9 cellular contexts compared by ENCODE assay signal in genomic region chr7:100675581-100676350, GRCh38. TPM values are rescaled to one million over a fixed set of nuclear protein-coding genes. Genes with fewer than 3 reads are reported as not detected.
A peak's percentile ranks its signal among the peaks of the same experiment; 100 is the strongest.
DNase-seq lines count a peak whose midpoint lies in the region; ATAC-seq and TF ChIP-seq lines count a peak whose summit lies in the region.
"Had no signal": no experiment of that assay in that cellular context is flagged by ENCODE, and none has a peak within 500 bp of the region (broad histone marks: within the 10 kb centered on the region; RNA-seq: fewer than 3 reads in every experiment).

No MANE protein-coding gene starts in this region.

- peak overlapping the region; percentile 91; the same call in 1 of the 2 replicates for H3K9ac ChIP-seq in DND-41 (ENCODE audit: low read depth, low read length)
- H3K9ac ChIP-seq in GM23248: peak overlapping the region; percentile 94

- H3K9me2 ChIP-seq in GM23248 (ENCODE audit: insufficient read depth): no peaks in the 10 kb centered on the region

- peak; percentile 83 for DNase-seq in DND-41
- DNase-seq in GM23248: peak; percentile 73
- peak; percentile 21 for DNase-seq in NCI-H2107 treated with DMSO at 0.1 percent for 48 hours (lab: John Stamatoyannopoulos, UW; ENCODE audit: unreplicated experiment)
- peak; percentile 93 for DNase-seq in activated CD4-positive, alpha-beta T cell treated with anti-CD3 and anti-CD28 coated beads, Interleukin-2, amount 50 U/mL, for 1 hour
- peak; percentile 85 to 90 (median 88) for DNase-seq in right lobe of liver
- DNase-seq in stimulated activated CD4-positive, alpha-beta T cell treated with anti-CD3 and anti-CD28 coated beads, Interleukin-4, amount 100 ng/mL, for 1 hour: peak; percentile 70

- peaks cover 54% of the 10 kb centered on the region for H4K20me1 ChIP-seq in DND-41 (ENCODE audit: insufficient read depth, low read length)
- no peaks in the 10 kb centered on the region for H4K20me1 ChIP-seq in GM23248 (ENCODE audit: insufficient read depth)

- H3K4me2 ChIP-seq in DND-41 (ENCODE audit: insufficient read depth, low read length) (peak overlapping the region; percentile 94), GM23248 (ENCODE audit: unreplicated experiment) (peak overlapping the region; percentile 74)

- H3K79me2 ChIP-seq in DND-41 (ENCODE audit: insufficient read depth, low read length): peaks cover 52% of the 10 kb centered on the region
- H3K79me2 ChIP-seq in GM23248 (ENCODE audit: insufficient read depth): peaks cover 37% of the 10 kb centered on the region

- H2AFZ ChIP-seq in DND-41 (ENCODE audit: low read depth, low read length) (no peak overlapping the region; the same call in 1 of the 2 replicates), GM23248 (no peak overlapping the region)

- peaks cover 22% of the 10 kb centered on the region for H3K4me1 ChIP-seq in DND-41 (ENCODE audit: insufficient read depth, low read length)
- H3K4me1 ChIP-seq in GM23248 (ENCODE audit: insufficient read depth): no peaks in the 10 kb centered on the region
- peaks cover 0 to 5% (median 2%) of the 10 kb centered on the region in 4 donors for H3K4me1 ChIP-seq in right lobe of liver

- H3K4me1 Mint-ChIP-seq in dendritic cell treated with granulocyte-macrophage colony-stimulating factor and Interleukin-4, amounts not matched to agents 40 ng/mL and 50 ng/mL, for 4 days (ENCODE audit: low read depth): peaks cover 38% of the 10 kb centered on the region

- H3K9me3 ChIP-seq in DND-41 (ENCODE audit: insufficient read depth, low read length, severe bottlenecking) (no peaks in the 10 kb centered on the region), GM23248 (ENCODE audit: low read depth) (no peaks in the 10 kb centered on the region), right lobe of liver (no peaks in the 10 kb centered on the region)

- H3K4me3 Mint-ChIP-seq in dendritic cell treated with granulocyte-macrophage colony-stimulating factor and Interleukin-4, amounts not matched to agents 40 ng/mL and 50 ng/mL, for 4 days: peak overlapping the region; percentile 72

- peak overlapping the region; percentile 63 for H3K27ac Mint-ChIP-seq in dendritic cell treated with granulocyte-macrophage colony-stimulating factor and Interleukin-4, amounts not matched to agents 40 ng/mL and 50 ng/mL, for 4 days

- intact Hi-C loops in dendritic cell treated with granulocyte-macrophage colony-stimulating factor and Interleukin-4, amounts not matched to agents 40 ng/mL and 50 ng/mL, for 4 days (cut with micrococcal nuclease): loop anchor here (10.0 kb wide), 1 partner anchor 91 kb away; the partner anchor contains the start of genes FBXO24 and LRCH4
- intact Hi-C loops in right lobe of liver (cut with DNase I): loop anchor here in 1 of 2 donors (10.0 kb wide), 1 partner anchor 91 kb away; the partner anchor contains the start of genes FBXO24 and LRCH4

- no peak for TF ChIP-seq CTCF in DND-41 (IDR thresholded peaks at IDR 0.05; ENCODE audit: borderline replicate concordance, extremely low read depth, low read length, poor library complexity, severe bottlenecking)
- TF ChIP-seq CTCF in right lobe of liver (IDR thresholded peaks at IDR 0.05): no peak

- H3K27me3 ChIP-seq in DND-41 (ENCODE audit: insufficient read depth, low read length, poor library complexity): no peaks in the 10 kb centered on the region
- no peaks in the 10 kb centered on the region for H3K27me3 ChIP-seq in GM23248 (replicated peaks; ENCODE audit: insufficient read depth)
- H3K27me3 ChIP-seq in right lobe of liver: no peaks in the 10 kb centered on the region

- no peaks in the 10 kb centered on the region for H3F3A ChIP-seq in GM23248 (ENCODE audit: insufficient read depth)

- peaks cover 67% of the 10 kb centered on the region for H3K36me3 Mint-ChIP-seq in dendritic cell treated with granulocyte-macrophage colony-stimulating factor and Interleukin-4, amounts not matched to agents 40 ng/mL and 50 ng/mL, for 4 days (ENCODE audit: low read depth)

- peaks cover 46% of the 10 kb centered on the region for H3K36me3 ChIP-seq in DND-41 (ENCODE audit: insufficient read depth, low read length)
- peaks cover 4% of the 10 kb centered on the region; the same call in 1 of the 2 replicates for H3K36me3 ChIP-seq in GM23248 (ENCODE audit: low read depth)
- peaks cover 4 to 35% (median 15%) of the 10 kb centered on the region in 4 donors for H3K36me3 ChIP-seq in right lobe of liver

- peak; percentile 40 for TF ChIP-seq POLR2A in right lobe of liver (IDR thresholded peaks at IDR 0.05)

- in situ Hi-C loops in GM23248 (cut with MboI): no loop called here

- 8 to 11% methylated on average over 20 to 51 of the region's 59 CpGs for WGBS in GM23248 (ENCODE audit: low coverage in 1 of 2, low lambda C conversion rate in 2 of 2, missing lambda C conversion rate in 2 of 2), 2 experiments
- 0% methylated on average over 8 of the region's 59 CpGs for WGBS in right lobe of liver (ENCODE audit: insufficient coverage, low coverage, low lambda C conversion rate, missing lambda C conversion rate)

- peak overlapping the region; percentile 61; the same call in 1 of the 2 replicates for H3K27ac ChIP-seq in DND-41 (ENCODE audit: low read length)
- no peak overlapping the region for H3K27ac ChIP-seq in GM23248
- peak overlapping the region; percentile 91 to 99 (median 98) for H3K27ac ChIP-seq in right lobe of liver

- no peaks in the 10 kb centered on the region for H3K9me3 Mint-ChIP-seq in dendritic cell treated with granulocyte-macrophage colony-stimulating factor and Interleukin-4, amounts not matched to agents 40 ng/mL and 50 ng/mL, for 4 days

- H3K4me3 ChIP-seq in DND-41 (ENCODE audit: low read depth in 1 of 2, low read length in 2 of 2): peak overlapping the region; percentile 88 to 98
- peak overlapping the region; percentile 98 for H3K4me3 ChIP-seq in GM23248
- peak overlapping the region; percentile 68 to 91 (median 90) for H3K4me3 ChIP-seq in right lobe of liver

- H3K27me3 Mint-ChIP-seq in dendritic cell treated with granulocyte-macrophage colony-stimulating factor and Interleukin-4, amounts not matched to agents 40 ng/mL and 50 ng/mL, for 4 days: peaks cover 6% of the 10 kb centered on the region

- ATAC-seq in DND-41 (ENCODE audit: insufficient read depth, low read depth) (peak; percentile 62), right lobe of liver (peak; percentile 16 to 45 (median 37)), GM18861 (IDR thresholded peaks at IDR 0.05; ENCODE audit: unreplicated experiment) (no peak)

RNA-seq across cellular contexts. Expression of gene GNB2, which starts 2.2 kb away (rescaled TPM):
- 65.6 and 89.8 TPM in 2 replicates for total RNA-seq in GM23248 (2014; rRNA removed; shearing (Covaris generic))
- polyA plus RNA-seq in GM23248 (2016; fragmentation: Nextera tagmentation; extraction: Ambion mirVana): 130 and 132 TPM in 2 replicates
- total RNA-seq in right lobe of liver: 100 to 1,000 TPM in 3 of 6 experiments, 10 to 100 TPM in 3; 75.6 to 133 (median 106) TPM

RNA-seq across cellular contexts. Expression of gene GIGYF1, which starts 18.3 kb away (rescaled TPM):
- 15.6 and 19.5 TPM in 2 replicates for total RNA-seq in GM23248 (2014; rRNA removed; shearing (Covaris generic))
- polyA plus RNA-seq in GM23248 (2016; fragmentation: Nextera tagmentation; extraction: Ambion mirVana): 6.4 and 7.4 TPM in 2 replicates
- total RNA-seq in right lobe of liver: 10 to 100 TPM in 4 of 6 experiments, 1 to 10 TPM in 2; 6.6 to 25.1 (median 15.5) TPM

RNA-seq across cellular contexts. Expression of gene ACTL6B, which starts 19.5 kb away (rescaled TPM):
- total RNA-seq in GM23248 (2014; rRNA removed; shearing (Covaris generic)): not detected in 2 replicates
- not detected in 2 replicates for polyA plus RNA-seq in GM23248 (2016; fragmentation: Nextera tagmentation; extraction: Ambion mirVana)
- not detected for total RNA-seq in right lobe of liver
- total RNA-seq: subcutaneous adipose tissue had no signal

RNA-seq across cellular contexts. Expression of gene POP7, which starts 30.2 kb away (rescaled TPM):
- total RNA-seq in GM23248 (2014; rRNA removed; shearing (Covaris generic)): 31.3 and 35.2 TPM in 2 replicates
- 63.4 and 67.9 TPM in 2 replicates for polyA plus RNA-seq in GM23248 (2016; fragmentation: Nextera tagmentation; extraction: Ambion mirVana)
- total RNA-seq in right lobe of liver: 10 to 100 TPM; 13.0 to 52.2 (median 29.2) TPM

RNA-seq across cellular contexts. Expression of gene TFR2, which starts 34.4 kb away (rescaled TPM):
- total RNA-seq in GM23248 (2014; rRNA removed; shearing (Covaris generic)): 0.11 and 0.51 TPM in 2 replicates
- polyA plus RNA-seq in GM23248 (2016; fragmentation: Nextera tagmentation; extraction: Ambion mirVana): 0.28 and 0.79 TPM in 2 replicates
- 100 to 1,000 TPM; 413 to 669 (median 501) TPM for total RNA-seq in right lobe of liver

Comparison
In these comparisons a context has a peak if more than half of its experiments do, and no peak if none do; other contexts are left out.
1. DNase-seq: peak in every context shown above with its lines; median percentile 93 in activated CD4-positive, alpha-beta T cell treated with anti-CD3 and anti-CD28 coated beads, Interleukin-2, amount 50 U/mL, for 1 hour; 88 in right lobe of liver; 83 in DND-41; 73 in GM23248; 70 in stimulated activated CD4-positive, alpha-beta T cell treated with anti-CD3 and anti-CD28 coated beads, Interleukin-4, amount 100 ng/mL, for 1 hour; 21 in NCI-H2107 treated with DMSO at 0.1 percent for 48 hours.